ENCODE assay signal across 27 cellular contexts in the genomic region with DNA sequence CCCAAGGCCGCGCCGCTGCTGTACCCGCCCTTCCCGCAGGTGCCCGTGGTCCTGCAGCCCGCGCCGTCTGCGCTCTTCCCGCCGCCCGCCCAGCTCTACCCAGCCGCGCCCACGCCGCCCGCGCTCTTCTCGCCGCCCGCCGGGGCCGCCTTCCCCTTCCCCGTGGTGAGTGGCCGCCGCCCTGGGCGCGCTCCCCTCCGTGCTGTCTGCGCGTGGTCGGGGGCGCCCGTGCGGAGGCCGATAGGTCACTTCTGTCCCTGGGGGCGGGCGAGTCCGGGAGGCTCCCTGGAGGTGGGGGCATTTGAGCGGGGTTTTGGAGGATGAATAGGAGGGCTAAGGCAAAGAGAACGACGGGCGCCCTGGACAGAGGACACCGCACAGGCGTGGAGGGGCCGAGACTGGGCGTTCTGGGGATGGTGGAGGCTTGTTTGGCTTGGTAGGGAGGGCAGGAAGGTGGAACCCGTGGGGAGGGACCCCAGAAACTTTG. TPM values are rescaled to one million over a fixed set of nuclear protein-coding genes. Genes with fewer than 3 reads are reported as not detected.
DNase-seq lines count a peak whose midpoint lies in the region; ATAC-seq and TF ChIP-seq lines count a peak whose summit lies in the region.
"Had no signal": no experiment of that assay in that cellular context is flagged by ENCODE, and none has a peak within 500 bp of the region (broad histone marks: within the 10 kb centered on the region; RNA-seq: fewer than 3 reads in every experiment).

No MANE protein-coding gene starts in this region.

- no peaks in the 10 kb centered on the region for H3K36me3 ChIP-seq in endodermal cell (ENCODE audit: control insufficient read depth, insufficient read depth, low read length)
- H3K36me3 ChIP-seq in esophagus squamous epithelium = no peaks in the 10 kb centered on the region
- H3K36me3 ChIP-seq in MG63 = no peaks in the 10 kb centered on the region
- H3K36me3 ChIP-seq: colonic mucosa, left lung had no signal

- DNase-seq in activated naive CD8-positive, alpha-beta T cell treated with anti-CD3 and anti-CD28 coated beads, Interleukin-2, amount 50 U/mL, for 24 hours = no peak
- DNase-seq in endodermal cell (peak; percentile 67), esophagus squamous epithelium (lab: John Stamatoyannopoulos, UW) (no peak), MG63 (no peak), NCI-H128 (lab: John Stamatoyannopoulos, UW; ENCODE audit: unreplicated experiment) (no peak), HuH-7 (ENCODE audit: low spot score) (no peak)
- DNase-seq: activated CD4-positive, alpha-beta T cell treated with anti-CD3 and anti-CD28 coated beads, Interleukin-2, amount 50 U/mL, for 4 hours; activated T-cell treated with anti-CD3 and anti-CD28 coated beads, Interleukin-2, amount 50 U/mL, for 48 hours; body of pancreas; colonic mucosa; foreskin keratinocyte; left lung; NCI-H1436; NCI-H2171 treated with DMSO at 0.1 percent for 48 hours; SHP77 treated with DMSO at 0.1 percent for 48 hours; stimulated activated naive CD4-positive, alpha-beta T cell treated with Interleukin-2 at 50 U/mL for 16 hours; T-helper 2 cell had no signal

- no peak for TF ChIP-seq POLR2A in esophagus squamous epithelium (IDR thresholded peaks at IDR 0.05)

- no peak for TF ChIP-seq CTCF in endodermal cell (conservative IDR thresholded peaks at IDR 0.05)
- TF ChIP-seq CTCF in nephron (IDR thresholded peaks at IDR 0.05; ENCODE audit: unreplicated experiment in 3 of 3) = no peak
- TF ChIP-seq CTCF in esophagus squamous epithelium (IDR thresholded peaks at IDR 0.05) = no peak

- no peak overlapping the region for H3K4me3 ChIP-seq in endodermal cell (ENCODE audit: low read length)
- H3K4me3 ChIP-seq in esophagus squamous epithelium = no peak overlapping the region
- no peak overlapping the region for H3K4me3 ChIP-seq in MG63
- H3K4me3 ChIP-seq: BLaER1 treated with 17β-estradiol and CSF1 and Interleukin-3, amounts not matched to agents 10 nM and 100 nM; body of pancreas; colonic mucosa; left lung had no signal

- 34 to 61% methylated on average over 11 to 46 of the region's 49 CpGs for WGBS in endodermal cell (ENCODE audit: insufficient coverage in 1 of 2, insufficient read length in 1 of 2), 2 experiments
- WGBS in esophagus squamous epithelium, 2 donors = 67 to 68% methylated on average over 8 to 20 of the region's 49 CpGs

- intact Hi-C loops in esophagus squamous epithelium (cut with DNase I) = no loop called here

- peaks cover 4% of the 10 kb centered on the region for H3K4me1 Mint-ChIP-seq in activated naive CD8-positive, alpha-beta T cell (ENCODE audit: low read depth)
- H3K4me1 Mint-ChIP-seq in activated naive CD8-positive, alpha-beta T cell treated with anti-CD3 and anti-CD28 coated beads, Interleukin-2, amount 50 U/mL, for 24 hours = no peaks in the 10 kb centered on the region
- H3K4me1 Mint-ChIP-seq in endodermal cell (peaks cover 16% of the 10 kb centered on the region), nephron (peaks cover 5% of the 10 kb centered on the region)
- H3K4me1 Mint-ChIP-seq: activated naive CD4-positive, alpha-beta T cell treated with anti-CD3 and anti-CD28 coated beads, Interleukin-2, amount 50 U/mL, for 24 hours had no signal

- H3K27me3 ChIP-seq in endodermal cell (ENCODE audit: control insufficient read depth, insufficient read depth, low read length, poor library complexity, severe bottlenecking) = peaks cover 21% of the 10 kb centered on the region
- peaks cover 0 to 58% (median 1%) of the 10 kb centered on the region in 4 donors for H3K27me3 ChIP-seq in esophagus squamous epithelium
- no peaks in the 10 kb centered on the region; the same call in 1 of the 2 replicates for H3K27me3 ChIP-seq in MG63
- H3K27me3 ChIP-seq: BLaER1 treated with 17β-estradiol and CSF1 and Interleukin-3, amounts not matched to agents 10 nM and 100 nM; body of pancreas had no signal

- no peak overlapping the region for H3K27ac Mint-ChIP-seq in activated naive CD8-positive, alpha-beta T cell
- no peak overlapping the region for H3K27ac Mint-ChIP-seq in activated naive CD8-positive, alpha-beta T cell treated with anti-CD3 and anti-CD28 coated beads, Interleukin-2, amount 50 U/mL, for 24 hours
- H3K27ac Mint-ChIP-seq in endodermal cell = no peak overlapping the region
- H3K27ac Mint-ChIP-seq in nephron = no peak overlapping the region
- H3K27ac Mint-ChIP-seq: activated naive CD4-positive, alpha-beta T cell treated with anti-CD3 and anti-CD28 coated beads, Interleukin-2, amount 50 U/mL, for 24 hours had no signal

- no peaks in the 10 kb centered on the region for H3K9me3 Mint-ChIP-seq in activated naive CD8-positive, alpha-beta T cell (ENCODE audit: low read depth)
- H3K9me3 Mint-ChIP-seq in activated naive CD8-positive, alpha-beta T cell treated with anti-CD3 and anti-CD28 coated beads, Interleukin-2, amount 50 U/mL, for 24 hours = no peaks in the 10 kb centered on the region
- H3K9me3 Mint-ChIP-seq in endodermal cell (peaks cover 30% of the 10 kb centered on the region), nephron (peaks cover 4% of the 10 kb centered on the region)
- H3K9me3 Mint-ChIP-seq: activated naive CD4-positive, alpha-beta T cell treated with anti-CD3 and anti-CD28 coated beads, Interleukin-2, amount 50 U/mL, for 24 hours had no signal

- H3K4me1 ChIP-seq in endodermal cell (ENCODE audit: control insufficient read depth, insufficient read depth, low read length) (no peaks in the 10 kb centered on the region), esophagus squamous epithelium (no peaks in the 10 kb centered on the region)
- H3K4me1 ChIP-seq: body of pancreas, colonic mucosa, foreskin keratinocyte, left lung had no signal

- peaks cover 3% of the 10 kb centered on the region for H3K36me3 Mint-ChIP-seq in activated naive CD8-positive, alpha-beta T cell
- H3K36me3 Mint-ChIP-seq in activated naive CD8-positive, alpha-beta T cell treated with anti-CD3 and anti-CD28 coated beads, Interleukin-2, amount 50 U/mL, for 24 hours (ENCODE audit: low read depth) = no peaks in the 10 kb centered on the region
- H3K36me3 Mint-ChIP-seq in endodermal cell (ENCODE audit: low read depth) (peaks cover 81% of the 10 kb centered on the region), nephron (ENCODE audit: low read depth) (no peaks in the 10 kb centered on the region)
- H3K36me3 Mint-ChIP-seq: activated naive CD4-positive, alpha-beta T cell treated with anti-CD3 and anti-CD28 coated beads, Interleukin-2, amount 50 U/mL, for 24 hours had no signal

- H3K27ac ChIP-seq in endodermal cell (ENCODE audit: low read depth, low read length) (no peak overlapping the region), esophagus squamous epithelium (no peak overlapping the region)
- H3K27ac ChIP-seq: BLaER1 treated with 17β-estradiol and CSF1 and Interleukin-3, amounts not matched to agents 10 nM and 100 nM; body of pancreas; colonic mucosa; epithelial cell of prostate; foreskin keratinocyte; left lung; VCaP had no signal

- peak overlapping the region; percentile 56 for H3K4me3 Mint-ChIP-seq in activated naive CD8-positive, alpha-beta T cell
- no peak overlapping the region for H3K4me3 Mint-ChIP-seq in activated naive CD8-positive, alpha-beta T cell treated with anti-CD3 and anti-CD28 coated beads, Interleukin-2, amount 50 U/mL, for 24 hours
- H3K4me3 Mint-ChIP-seq in endodermal cell = peak overlapping the region; percentile 46
- peak overlapping the region in 2 of 3 experiments; percentile 38 for H3K4me3 Mint-ChIP-seq in nephron
- H3K4me3 Mint-ChIP-seq: activated naive CD4-positive, alpha-beta T cell treated with anti-CD3 and anti-CD28 coated beads, Interleukin-2, amount 50 U/mL, for 24 hours had no signal

- peaks cover 20% of the 10 kb centered on the region for H3K27me3 Mint-ChIP-seq in activated naive CD8-positive, alpha-beta T cell
- H3K27me3 Mint-ChIP-seq in activated naive CD8-positive, alpha-beta T cell treated with anti-CD3 and anti-CD28 coated beads, Interleukin-2, amount 50 U/mL, for 24 hours = peaks cover 30% of the 10 kb centered on the region
- H3K27me3 Mint-ChIP-seq in endodermal cell (ENCODE audit: insufficient read depth) (peaks cover 38% of the 10 kb centered on the region), nephron (ENCODE audit: low read depth) (peaks cover 60% of the 10 kb centered on the region)

- no peak overlapping the region for H3K9ac ChIP-seq in endodermal cell (ENCODE audit: extremely low read depth, low read length, poor library complexity, severe bottlenecking)
- H3K9ac ChIP-seq: BLaER1 treated with 17β-estradiol and CSF1 and Interleukin-3, amounts not matched to agents 10 nM and 100 nM had no signal

- no peak for ATAC-seq in activated naive CD8-positive, alpha-beta T cell treated with anti-CD3 and anti-CD28 coated beads, Interleukin-2, amount 50 U/mL, for 24 hours
- ATAC-seq: body of pancreas, left lung, sciatic nerve had no signal

- H3K9me3 ChIP-seq in endodermal cell (ENCODE audit: control insufficient read depth, low read length) (peaks cover 11% of the 10 kb centered on the region), esophagus squamous epithelium (no peaks in the 10 kb centered on the region), MG63 (no peaks in the 10 kb centered on the region)
- H3K9me3 ChIP-seq: body of pancreas, colonic mucosa, left lung had no signal

RNA-seq across cellular contexts. Expression of a gene that starts 9.6 kb away (rescaled TPM):
- total RNA-seq in endodermal cell (10 to 100 TPM; 42.9 to 71.4 TPM), esophagus squamous epithelium (not detected)
- polyA plus RNA-seq in endodermal cell (2013, experiment 1 of 2) = 0.93 TPM
- 1.1 TPM for polyA plus RNA-seq in endodermal cell (2013, experiment 2 of 2)
- total RNA-seq in MG63 (2014; rRNA removed; shearing (Covaris generic); ENCODE audit: low replicate concordance) = not detected in 2 replicates
- total RNA-seq: A673, foreskin keratinocyte, osteocyte, sciatic nerve, ureter had no signal
- polyA plus RNA-seq: foreskin keratinocyte had no signal

RNA-seq across cellular contexts. Expression of a gene that starts 23.8 kb away (rescaled TPM):
- 10 to 100 TPM; 37.9 to 42.9 TPM for total RNA-seq in endodermal cell
- 28.4 TPM for polyA plus RNA-seq in endodermal cell (2013, experiment 1 of 2)
- polyA plus RNA-seq in endodermal cell (2013, experiment 2 of 2) = 23.8 TPM
- total RNA-seq in esophagus squamous epithelium = 10 to 100 TPM; 17.3 to 39.1 (median 24.8) TPM
- 19.3 and 30.6 TPM in 2 replicates for total RNA-seq in MG63 (2014; rRNA removed; shearing (Covaris generic); ENCODE audit: low replicate concordance)

RNA-seq across cellular contexts. Expression of a gene that starts 52.2 kb away (rescaled TPM):
- total RNA-seq in endodermal cell (10 to 100 TPM; 42.3 to 53.8 TPM), esophagus squamous epithelium (10 to 100 TPM; 14.6 to 27.8 (median 18.4) TPM)
- 42.0 TPM for polyA plus RNA-seq in endodermal cell (2013, experiment 1 of 2)
- polyA plus RNA-seq in endodermal cell (2013, experiment 2 of 2) = 35.6 TPM
- total RNA-seq in MG63 (2014; rRNA removed; shearing (Covaris generic); ENCODE audit: low replicate concordance) = 6.7 and 12.8 TPM in 2 replicates

Comparison
In these comparisons a context has a peak if more than half of its experiments do, and no peak if none do; other contexts are left out.
1. RNA of a gene that starts 9.6 kb away (total RNA-seq): 42.9 to 71.4 TPM in endodermal cell; not detected in esophagus squamous epithelium and not detected in MG63; every median in the first group is over 10 times any median in the second.